ENCODE assay signal across 9 cellular contexts in genomic region chr5:98933446-98934072, GRCh38. TPM values are rescaled to one million over a fixed set of nuclear protein-coding genes. Genes with fewer than 3 reads are reported as not detected.
DNase-seq lines count a peak whose midpoint lies in the region; TF ChIP-seq lines count a peak whose summit lies in the region.
"Had no signal": no experiment of that assay in that cellular context is flagged by ENCODE, and none has a peak within 500 bp of the region (broad histone marks: within the 10 kb centered on the region; RNA-seq: fewer than 3 reads in every experiment).

No MANE protein-coding gene starts in this region.

- H3K9me3 Mint-ChIP-seq in dendritic cell treated with granulocyte-macrophage colony-stimulating factor and Interleukin-4, amounts not matched to agents 40 ng/mL and 50 ng/mL, for 4 days: no peaks in the 10 kb centered on the region
- no peaks in the 10 kb centered on the region for H3K9me3 Mint-ChIP-seq in Calu3 (ENCODE audit: low read depth, unreplicated experiment)

- H4K20me1 ChIP-seq in mammary epithelial cell (ENCODE audit: insufficient read depth, low read length): no peaks in the 10 kb centered on the region

- H3K4me1 ChIP-seq in thyroid gland (peaks cover 14 to 22% of the 10 kb centered on the region in 2 donors), mammary epithelial cell (ENCODE audit: insufficient read depth, low read length) (peaks cover 9% of the 10 kb centered on the region)

- no peaks in the 10 kb centered on the region for H3K27me3 Mint-ChIP-seq in dendritic cell treated with granulocyte-macrophage colony-stimulating factor and Interleukin-4, amounts not matched to agents 40 ng/mL and 50 ng/mL, for 4 days
- H3K27me3 Mint-ChIP-seq in Calu3 (ENCODE audit: unreplicated experiment): no peaks in the 10 kb centered on the region

- in situ Hi-C loops in mammary epithelial cell (cut with MboI; ENCODE audit: low sequenced_read_pairs in 2 of 2): no loop called here

- no peak overlapping the region for H3K4me2 ChIP-seq in mammary epithelial cell (ENCODE audit: insufficient read depth, low read depth, low read length)

- CTCF ChIA-PET in Calu3 (lab: Charles Lee) (interaction anchor here (0.6 to 0.7 kb wide), 2 partner anchors 13 to 307 kb away, joined by 3 to 4 read pairs; no protein-coding TSS in a partner anchor), mammary epithelial cell (lab: Charles Lee; ENCODE audit: low non-redundant PET) (no interaction called here)

- TF ChIP-seq CTCF in GM20000 (IDR thresholded peaks at IDR 0.05; ENCODE audit: extremely low read depth, missing control alignments) (no peak), thyroid gland (IDR thresholded peaks at IDR 0.05) (no peak), Calu3 (IDR thresholded peaks at IDR 0.05; ENCODE audit: unreplicated experiment) (no peak), mammary epithelial cell (conservative IDR thresholded peaks at IDR 0.05 in 1 of 2, IDR thresholded peaks at IDR 0.05 in 1 of 2; ENCODE audit: extremely low read depth in 1 of 2, insufficient read depth in 1 of 2, low read depth in 1 of 2, low read length in 2 of 2) (no peak)

- H3K36me3 Mint-ChIP-seq in dendritic cell treated with granulocyte-macrophage colony-stimulating factor and Interleukin-4, amounts not matched to agents 40 ng/mL and 50 ng/mL, for 4 days (ENCODE audit: low read depth): peaks cover 19% of the 10 kb centered on the region
- peaks cover 38% of the 10 kb centered on the region for H3K36me3 Mint-ChIP-seq in Calu3 (ENCODE audit: insufficient read depth, unreplicated experiment)

- no peak overlapping the region for H2AFZ ChIP-seq in mammary epithelial cell (ENCODE audit: low read depth, low read length)

- H3K9me3 ChIP-seq in thyroid gland (no peaks in the 10 kb centered on the region), mammary epithelial cell (replicated peaks; ENCODE audit: insufficient read depth, low read length) (no peaks in the 10 kb centered on the region)
- H3K9me3 ChIP-seq: adrenal gland had no signal

- peak overlapping the region; percentile 95 for H3K27ac Mint-ChIP-seq in dendritic cell treated with granulocyte-macrophage colony-stimulating factor and Interleukin-4, amounts not matched to agents 40 ng/mL and 50 ng/mL, for 4 days
- H3K27ac Mint-ChIP-seq in Calu3 (ENCODE audit: unreplicated experiment): no peak overlapping the region

- H3K27ac ChIP-seq in thyroid gland: no peak overlapping the region
- no peak overlapping the region for H3K27ac ChIP-seq in mammary epithelial cell (ENCODE audit: insufficient read depth, low read depth, low read length)

- no peaks in the 10 kb centered on the region for H3K36me3 ChIP-seq in thyroid gland
- H3K36me3 ChIP-seq in mammary epithelial cell (ENCODE audit: insufficient read depth, low read length): no peaks in the 10 kb centered on the region
- H3K36me3 ChIP-seq: adrenal gland had no signal

- BruUV-seq in Calu3 (replicated peaks; lab: Mats Ljungman, UMichigan): no TSS peak
- no TSS peak for BruUV-seq in mammary epithelial cell (replicated peaks; lab: Mats Ljungman, UMichigan)

- peaks cover 25% of the 10 kb centered on the region for H3K79me2 ChIP-seq in mammary epithelial cell (ENCODE audit: insufficient read depth, low read length)

- peak overlapping the region; percentile 49 for H3K4me3 Mint-ChIP-seq in dendritic cell treated with granulocyte-macrophage colony-stimulating factor and Interleukin-4, amounts not matched to agents 40 ng/mL and 50 ng/mL, for 4 days
- H3K4me3 Mint-ChIP-seq in Calu3 (ENCODE audit: low read depth, unreplicated experiment): no peak overlapping the region

- WGBS in thyroid gland, 2 donors: 84 to 96% methylated on average over 5 of the region's 5 CpGs
- 96% methylated on average over 5 of the region's 5 CpGs for WGBS in mammary epithelial cell (ENCODE audit: low coverage, missing lambda C conversion rate)

- DNase-seq in GM20000 (ENCODE audit: low spot score) (peak; percentile 48), Kasumi-1 (lab: John Stamatoyannopoulos, UW) (peak; percentile 95 to 98), thyroid gland (no peak), foreskin melanocyte (no peak), Calu3 (no peak), mammary epithelial cell (no peak)

- H3K4me1 Mint-ChIP-seq in dendritic cell treated with granulocyte-macrophage colony-stimulating factor and Interleukin-4, amounts not matched to agents 40 ng/mL and 50 ng/mL, for 4 days (ENCODE audit: low read depth): peaks cover 34% of the 10 kb centered on the region
- H3K4me1 Mint-ChIP-seq in Calu3 (ENCODE audit: low read depth, unreplicated experiment): peaks cover 16% of the 10 kb centered on the region

- H3K9ac ChIP-seq in mammary epithelial cell (ENCODE audit: insufficient read depth, low read length): no peak overlapping the region

- intact Hi-C loops in dendritic cell treated with granulocyte-macrophage colony-stimulating factor and Interleukin-4, amounts not matched to agents 40 ng/mL and 50 ng/mL, for 4 days (cut with micrococcal nuclease): loop anchor here (5.0 to 10.0 kb wide), 2 partner anchors 51 to 1751 kb away; partner anchors contain the start of gene RIOK2
- intact Hi-C loops in thyroid gland (cut with DNase I) (no loop called here), Calu3 (cut with micrococcal nuclease; ENCODE audit: unreplicated experiment) (no loop called here), mammary epithelial cell (cut with micrococcal nuclease) (no loop called here)

- dilution Hi-C loops in mammary epithelial cell (cut with HindIII; ENCODE audit: low sequenced_read_pairs): no loop called here

- no peak for TF ChIP-seq POLR2A in thyroid gland (IDR thresholded peaks at IDR 0.05)

- H3K27me3 ChIP-seq in thyroid gland: no peaks in the 10 kb centered on the region
- no peaks in the 10 kb centered on the region for H3K27me3 ChIP-seq in mammary epithelial cell (ENCODE audit: insufficient read depth, low read length)
- H3K27me3 ChIP-seq: adrenal gland had no signal

- H3K4me3 ChIP-seq in GM08714 (ENCODE audit: low read length) (peak overlapping the region; percentile 44; the same call in 1 of the 2 replicates), thyroid gland (replicated peaks in 1 of 3) (no peak overlapping the region), mammary epithelial cell (replicated peaks in 1 of 3; ENCODE audit: insufficient read depth in 1 of 3, low read depth in 2 of 3, low read length in 3 of 3) (no peak overlapping the region)
- H3K4me3 ChIP-seq: adrenal gland had no signal

RNA-seq across cellular contexts. Expression of gene CHD1, which starts 4.8 kb away (rescaled TPM):
- total RNA-seq in thyroid gland (10 to 100 TPM; 51.4 to 83.0 (median 63.8) TPM), Calu3 (2022) (79.7 and 91.6 TPM in 2 replicates), mammary epithelial cell (10 to 100 TPM; 34.9 to 39.8 TPM)
- 11.6 TPM for polyA plus RNA-seq in mammary epithelial cell
- polyA minus RNA-seq in mammary epithelial cell: 49.4 TPM

Comparison
In these comparisons a context has a peak if more than half of its experiments do, and no peak if none do; other contexts are left out.
1. DNase-seq: peak in GM20000 (single experiment) and Kasumi-1 (2 of 2); none in thyroid gland (0 of 2), foreskin melanocyte (single experiment), Calu3 (single experiment) and mammary epithelial cell (single experiment).